Comparison of ENCODE assay signal across 27 cellular contexts in the genomic region with DNA sequence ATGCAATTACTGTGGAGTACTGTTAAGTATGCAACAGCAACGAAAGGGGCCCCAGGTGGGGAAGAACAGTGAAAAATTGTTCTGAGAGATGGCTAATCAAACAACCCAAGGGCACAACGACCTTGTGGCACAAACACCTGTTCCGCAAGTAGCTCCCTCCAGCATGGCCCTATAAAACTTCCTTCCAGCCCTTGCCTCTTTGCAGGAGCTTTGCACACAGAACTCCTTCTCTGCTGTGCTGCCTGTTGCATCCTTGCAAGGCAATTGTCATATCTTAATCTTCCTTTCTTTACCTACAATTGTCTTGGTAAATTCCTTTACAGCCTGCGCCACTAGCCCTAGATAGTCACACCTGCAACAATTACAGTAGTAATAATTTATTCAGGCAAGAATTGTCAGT.
"Had no signal": no experiment of that assay in that cellular context is flagged by ENCODE, and none has a peak within 500 bp of the region (broad histone marks: within the 10 kb centered on the region; RNA-seq: fewer than 3 reads in every experiment).

No MANE protein-coding gene starts in this region.

- ATAC-seq: left colon; left lung; lower lobe of right lung; natural killer cell; right lobe of liver; stimulated activated memory B cell treated with anti-CD40 and anti-IgM and Interleukin-4, amounts not matched to agents 10 μg/mL and 1 μg/mL and 100 μg/mL, for 72 hours; stimulated activated naive CD8-positive, alpha-beta T cell treated with anti-CD3 and anti-CD28 coated beads, Interleukin-15, amount 100 ng/mL, for 72 hours had no signal

- DNase-seq: hippocampal formation; kidney; left colon; left lung; lower lobe of right lung; mammary epithelial cell; mesenchymal stem cell; naive B cell; natural killer cell; nephron progenitor cell; occipital lobe; ovary; right lobe of liver; stimulated activated CD4-positive, alpha-beta T cell treated with anti-CD3 and anti-CD28 coated beads, Interleukin-1b, Interleukin-23, amount 100 ng/mL, for 48 hours; stimulated activated CD4-positive, alpha-beta T cell treated with anti-CD3 and anti-CD28 coated beads, Interleukin-2, amount 100 ng/mL, for 48 hours; stimulated activated CD4-positive, alpha-beta T cell treated with anti-CD3 and anti-CD28 coated beads, Interleukin-4, amount 100 ng/mL, for 4 hours; stimulated activated CD8-positive, alpha-beta memory T cell treated with anti-CD3 and anti-CD28 coated beads, Interleukin-4, amount 100 ng/mL, for 48 hours; stimulated activated naive CD4-positive, alpha-beta T cell treated with Interleukin-2 at 50 U/mL for 16 hours; stimulated activated naive CD8-positive, alpha-beta T cell treated with anti-CD3 and anti-CD28 coated beads, Interleukin-15, amount 100 ng/mL, for 72 hours; substantia nigra had no signal

- H3K4me2 ChIP-seq: neural progenitor cell, smooth muscle cell had no signal

- H3K27ac ChIP-seq: left lung, lower lobe of right lung, neural progenitor cell, neutrophil, ovary, right atrium auricular region, right lobe of liver, tibial nerve, vagina had no signal

- H3K9me3 ChIP-seq: left lung, lower lobe of right lung, neutrophil, ovary, right atrium auricular region, right lobe of liver, tibial nerve, vagina had no signal

- H3K9ac ChIP-seq: neural progenitor cell had no signal

- H2AFZ ChIP-seq: neural progenitor cell had no signal

- FAIRE-seq: kidney had no signal

- H3K4me1 ChIP-seq: left lung, lower lobe of right lung, neural progenitor cell, right atrium auricular region, right lobe of liver, tibial nerve, vagina had no signal

- H3K27me3 ChIP-seq: left lung, neutrophil, ovary, right atrium auricular region, right lobe of liver, vagina had no signal

- H3K4me3 ChIP-seq: left lung, lower lobe of right lung, neural progenitor cell, ovary, right atrium auricular region, right lobe of liver, smooth muscle cell, tibial nerve, vagina had no signal

- H3K36me3 ChIP-seq: left lung, lower lobe of right lung, neural progenitor cell, neutrophil, ovary, right atrium auricular region, right lobe of liver, tibial nerve, vagina had no signal
